Comparison of ENCODE assay signal across 16 cellular contexts in the genomic region with DNA sequence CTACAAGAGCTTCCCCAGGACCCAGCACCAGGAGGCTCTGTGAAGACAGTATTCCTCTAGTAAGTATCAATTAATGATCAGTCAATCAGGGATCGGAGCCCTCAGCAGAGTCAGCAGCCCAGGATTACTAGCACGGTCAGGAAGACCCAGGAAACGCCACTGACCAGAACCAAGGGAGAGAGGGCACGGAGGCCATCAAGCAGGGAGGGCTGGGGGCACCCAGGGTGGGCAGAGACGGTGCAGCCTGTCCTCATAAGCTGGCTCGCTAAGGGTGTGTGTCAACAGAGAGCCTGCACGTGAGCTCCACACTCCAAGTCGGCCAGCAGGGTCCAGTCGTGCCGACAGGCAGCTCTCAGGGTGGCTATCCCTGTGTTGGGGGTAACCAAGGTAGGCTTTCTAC.
"Had no signal": no experiment of that assay in that cellular context is flagged by ENCODE, and none has a peak within 500 bp of the region (broad histone marks: within the 10 kb centered on the region; RNA-seq: fewer than 3 reads in every experiment).

No MANE protein-coding gene starts in this region.

- ATAC-seq: effector memory CD8-positive, alpha-beta T cell; esophagus mucosa; mucosa of descending colon; T-cell had no signal

- H3K27me3 ChIP-seq: dorsolateral prefrontal cortex, neural progenitor cell, thyroid gland had no signal

- H3K4me3 ChIP-seq: dorsolateral prefrontal cortex, mucosa of descending colon, neural progenitor cell, thyroid gland had no signal

- H3K27ac ChIP-seq: dorsolateral prefrontal cortex, neural progenitor cell, thyroid gland, WERI-Rb-1 had no signal

- DNase-seq: activated gamma-delta T cell treated with Interleukin-2 at 50 U/mL for 16 hours; activated T-cell treated with anti-CD3 and anti-CD28 coated beads, Interleukin-2, amount 50 U/mL, for 1 hour; anterior cingulate cortex; central memory CD4-positive, alpha-beta T cell; dorsolateral prefrontal cortex; effector memory CD8-positive, alpha-beta T cell; foreskin melanocyte; mesenchymal stem cell; stimulated activated CD4-positive, alpha-beta T cell treated with anti-CD3 and anti-CD28 coated beads, Interleukin-4, amount 100 ng/mL, for 4 hours; substantia nigra; T-cell; thyroid gland; WERI-Rb-1 had no signal

- H3K36me3 ChIP-seq: neural progenitor cell, thyroid gland, WERI-Rb-1 had no signal

- H3K9me3 ChIP-seq: thyroid gland had no signal
